In the genomic region with DNA sequence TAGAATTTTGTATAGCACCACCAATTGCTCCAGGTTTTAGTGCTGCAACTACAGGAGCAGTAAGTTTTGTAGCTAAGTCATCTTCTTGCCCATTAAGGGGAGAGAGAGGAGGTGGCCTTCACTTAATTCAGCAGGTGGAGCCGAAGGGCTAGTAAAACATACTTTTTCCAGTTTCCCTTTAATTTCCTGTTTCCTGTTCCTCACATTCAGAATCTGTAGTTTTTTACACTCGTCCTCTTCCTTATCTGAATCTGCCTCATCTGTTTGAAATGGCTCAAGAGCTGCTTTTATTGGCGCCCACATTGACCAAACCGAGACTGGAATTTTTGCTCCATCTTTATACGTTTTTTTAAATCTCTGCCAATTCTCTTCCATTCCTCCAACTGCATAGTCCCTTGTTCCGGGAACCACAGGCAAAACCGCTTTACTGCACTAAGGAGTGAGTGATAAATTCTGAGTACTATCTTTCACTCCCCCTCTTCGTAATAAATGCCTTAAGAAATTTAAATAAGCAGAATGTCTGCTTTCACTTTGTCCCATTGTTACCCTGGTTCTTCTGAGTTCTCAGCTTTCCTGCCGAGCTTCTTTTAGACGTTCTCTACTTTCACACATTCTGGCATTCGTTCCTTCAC, we compare ENCODE assay signal across 1 cellular context.
TF ChIP-seq lines count a peak whose summit lies in the region.

No MANE protein-coding gene starts in this region.

TF ChIP-seq in WTC11, 78 proteins besides CTCF, POLR2A, EP300 and RAD21 (continued from another document):
- TF ChIP-seq, protein P1, sequence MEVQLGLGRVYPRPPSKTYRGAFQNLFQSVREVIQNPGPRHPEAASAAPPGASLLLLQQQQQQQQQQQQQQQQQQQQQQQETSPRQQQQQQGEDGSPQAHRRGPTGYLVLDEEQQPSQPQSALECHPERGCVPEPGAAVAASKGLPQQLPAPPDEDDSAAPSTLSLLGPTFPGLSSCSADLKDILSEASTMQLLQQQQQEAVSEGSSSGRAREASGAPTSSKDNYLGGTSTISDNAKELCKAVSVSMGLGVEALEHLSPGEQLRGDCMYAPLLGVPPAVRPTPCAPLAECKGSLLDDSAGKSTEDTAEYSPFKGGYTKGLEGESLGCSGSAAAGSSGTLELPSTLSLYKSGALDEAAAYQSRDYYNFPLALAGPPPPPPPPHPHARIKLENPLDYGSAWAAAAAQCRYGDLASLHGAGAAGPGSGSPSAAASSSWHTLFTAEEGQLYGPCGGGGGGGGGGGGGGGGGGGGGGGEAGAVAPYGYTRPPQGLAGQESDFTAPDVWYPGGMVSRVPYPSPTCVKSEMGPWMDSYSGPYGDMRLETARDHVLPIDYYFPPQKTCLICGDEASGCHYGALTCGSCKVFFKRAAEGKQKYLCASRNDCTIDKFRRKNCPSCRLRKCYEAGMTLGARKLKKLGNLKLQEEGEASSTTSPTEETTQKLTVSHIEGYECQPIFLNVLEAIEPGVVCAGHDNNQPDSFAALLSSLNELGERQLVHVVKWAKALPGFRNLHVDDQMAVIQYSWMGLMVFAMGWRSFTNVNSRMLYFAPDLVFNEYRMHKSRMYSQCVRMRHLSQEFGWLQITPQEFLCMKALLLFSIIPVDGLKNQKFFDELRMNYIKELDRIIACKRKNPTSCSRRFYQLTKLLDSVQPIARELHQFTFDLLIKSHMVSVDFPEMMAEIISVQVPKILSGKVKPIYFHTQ (CRISPR knock-in tag; IDR thresholded peaks at IDR 0.05) = no peak
- TF ChIP-seq ZNF423 (CRISPR knock-in tag; IDR thresholded peaks at IDR 0.05) (no peak), CREB1 (CRISPR knock-in tag; IDR thresholded peaks at IDR 0.05) (no peak), ZBTB21 (CRISPR knock-in tag; IDR thresholded peaks at IDR 0.05; ENCODE audit: borderline replicate concordance) (no peak), KAT7 (CRISPR knock-in tag; IDR thresholded peaks at IDR 0.05; ENCODE audit: borderline replicate concordance) (no peak)
- TF ChIP-seq, protein P2, sequence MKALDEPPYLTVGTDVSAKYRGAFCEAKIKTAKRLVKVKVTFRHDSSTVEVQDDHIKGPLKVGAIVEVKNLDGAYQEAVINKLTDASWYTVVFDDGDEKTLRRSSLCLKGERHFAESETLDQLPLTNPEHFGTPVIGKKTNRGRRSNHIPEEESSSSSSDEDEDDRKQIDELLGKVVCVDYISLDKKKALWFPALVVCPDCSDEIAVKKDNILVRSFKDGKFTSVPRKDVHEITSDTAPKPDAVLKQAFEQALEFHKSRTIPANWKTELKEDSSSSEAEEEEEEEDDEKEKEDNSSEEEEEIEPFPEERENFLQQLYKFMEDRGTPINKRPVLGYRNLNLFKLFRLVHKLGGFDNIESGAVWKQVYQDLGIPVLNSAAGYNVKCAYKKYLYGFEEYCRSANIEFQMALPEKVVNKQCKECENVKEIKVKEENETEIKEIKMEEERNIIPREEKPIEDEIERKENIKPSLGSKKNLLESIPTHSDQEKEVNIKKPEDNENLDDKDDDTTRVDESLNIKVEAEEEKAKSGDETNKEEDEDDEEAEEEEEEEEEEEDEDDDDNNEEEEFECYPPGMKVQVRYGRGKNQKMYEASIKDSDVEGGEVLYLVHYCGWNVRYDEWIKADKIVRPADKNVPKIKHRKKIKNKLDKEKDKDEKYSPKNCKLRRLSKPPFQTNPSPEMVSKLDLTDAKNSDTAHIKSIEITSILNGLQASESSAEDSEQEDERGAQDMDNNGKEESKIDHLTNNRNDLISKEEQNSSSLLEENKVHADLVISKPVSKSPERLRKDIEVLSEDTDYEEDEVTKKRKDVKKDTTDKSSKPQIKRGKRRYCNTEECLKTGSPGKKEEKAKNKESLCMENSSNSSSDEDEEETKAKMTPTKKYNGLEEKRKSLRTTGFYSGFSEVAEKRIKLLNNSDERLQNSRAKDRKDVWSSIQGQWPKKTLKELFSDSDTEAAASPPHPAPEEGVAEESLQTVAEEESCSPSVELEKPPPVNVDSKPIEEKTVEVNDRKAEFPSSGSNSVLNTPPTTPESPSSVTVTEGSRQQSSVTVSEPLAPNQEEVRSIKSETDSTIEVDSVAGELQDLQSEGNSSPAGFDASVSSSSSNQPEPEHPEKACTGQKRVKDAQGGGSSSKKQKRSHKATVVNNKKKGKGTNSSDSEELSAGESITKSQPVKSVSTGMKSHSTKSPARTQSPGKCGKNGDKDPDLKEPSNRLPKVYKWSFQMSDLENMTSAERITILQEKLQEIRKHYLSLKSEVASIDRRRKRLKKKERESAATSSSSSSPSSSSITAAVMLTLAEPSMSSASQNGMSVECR (CRISPR knock-in tag; IDR thresholded peaks at IDR 0.05; ENCODE audit: borderline replicate concordance) = no peak
